Comparison of ENCODE assay signal across 8 cellular contexts in genomic region chr2:121532347-121532766, GRCh38. TPM values are rescaled to one million over a fixed set of nuclear protein-coding genes. Genes with fewer than 3 reads are reported as not detected.
DNase-seq lines count a peak whose midpoint lies in the region; ATAC-seq and TF ChIP-seq lines count a peak whose summit lies in the region.

No MANE protein-coding gene starts in this region.

- H3K9ac ChIP-seq in OCI-LY1 (ENCODE audit: low read length) (no peak overlapping the region; the same call in 1 of the 2 replicates), endodermal cell (ENCODE audit: extremely low read depth, low read length, poor library complexity, severe bottlenecking) (no peak overlapping the region), skeletal muscle tissue (ENCODE audit: low read depth in 1 of 3, low read length in 3 of 3) (peak overlapping the region in 2 of 3 donors; percentile 13 to 36)

- no peaks in the 10 kb centered on the region for H3K27me3 Mint-ChIP-seq in activated CD4-positive, alpha-beta T cell treated with anti-CD3 and anti-CD28 coated beads, Interleukin-2, amount 10 ng/mL, durations not matched to agents 24 days and 14 days
- no peaks in the 10 kb centered on the region for H3K27me3 Mint-ChIP-seq in endodermal cell (ENCODE audit: insufficient read depth)

- no peak for DNase-seq in activated CD4-positive, alpha-beta T cell treated with anti-CD3 and anti-CD28 coated beads, Interleukin-2, amount 10 ng/mL, durations not matched to agents 24 days and 14 days
- no peak for DNase-seq in activated CD4-positive, alpha-beta T cell treated with anti-CD3 and anti-CD28 coated beads for 48 hours
- DNase-seq in endodermal cell, result no peak
- no peak for DNase-seq in COLO668 (lab: John Stamatoyannopoulos, UW; ENCODE audit: unreplicated experiment)
- no peak for DNase-seq in stimulated activated naive CD8-positive, alpha-beta T cell treated with anti-CD3 and anti-CD28 coated beads, Interleukin-15, Interleukin-2, amounts not matched to agents 100 U/mL and 50 U/mL, for 24 hours
- no peak for DNase-seq in GM19240 (ENCODE audit: insufficient read length, low spot score)

- peak overlapping the region; percentile 29 for H3K4me3 Mint-ChIP-seq in activated CD4-positive, alpha-beta T cell treated with anti-CD3 and anti-CD28 coated beads, Interleukin-2, amount 10 ng/mL, durations not matched to agents 24 days and 14 days
- H3K4me3 Mint-ChIP-seq in endodermal cell, result no peak overlapping the region

- H3K27ac ChIP-seq in OCI-LY1 (ENCODE audit: low read depth, low read length, poor library complexity, severe bottlenecking), result peak overlapping the region; percentile 97
- no peak overlapping the region for H3K27ac ChIP-seq in endodermal cell (ENCODE audit: low read depth, low read length)
- peak overlapping the region; percentile 10 for H3K27ac ChIP-seq in skeletal muscle tissue (ENCODE audit: low read depth, low read length)

- ATAC-seq in stimulated activated naive CD8-positive, alpha-beta T cell treated with anti-CD3 and anti-CD28 coated beads, Interleukin-15, Interleukin-2, amounts not matched to agents 100 U/mL and 50 U/mL, for 24 hours, result no peak

- H3K27ac Mint-ChIP-seq in activated CD4-positive, alpha-beta T cell treated with anti-CD3 and anti-CD28 coated beads, Interleukin-2, amount 10 ng/mL, durations not matched to agents 24 days and 14 days, result peak overlapping the region; percentile 62
- peak overlapping the region; percentile 69 for H3K27ac Mint-ChIP-seq in endodermal cell

- peaks cover 3% of the 10 kb centered on the region; the same call in 1 of the 2 replicates for H3F3A ChIP-seq in OCI-LY1 (ENCODE audit: insufficient read depth, low read length)

- H3K36me3 ChIP-seq in OCI-LY1 (ENCODE audit: insufficient read depth, low read length) (peaks cover 13% of the 10 kb centered on the region; the same call in 1 of the 2 replicates), endodermal cell (ENCODE audit: control insufficient read depth, insufficient read depth, low read length) (peaks cover 9% of the 10 kb centered on the region), skeletal muscle tissue (ENCODE audit: control insufficient read depth in 3 of 3, insufficient read depth in 3 of 3, low read length in 3 of 3) (no peaks in the 10 kb centered on the region)

- WGBS in endodermal cell (ENCODE audit: insufficient coverage in 1 of 2, insufficient read length in 1 of 2), 2 experiments, result 85 to 94% methylated on average over 3 to 4 of the region's 4 CpGs

- intact Hi-C loops in activated CD4-positive, alpha-beta T cell treated with anti-CD3 and anti-CD28 coated beads, Interleukin-2, amount 10 ng/mL, durations not matched to agents 24 days and 14 days (cut with micrococcal nuclease), result no loop called here

- H3K4me2 ChIP-seq in OCI-LY1 (ENCODE audit: low read length), result peak overlapping the region; percentile 13; the same call in 1 of the 2 replicates

- no peaks in the 10 kb centered on the region for H3K9me2 ChIP-seq in OCI-LY1 (ENCODE audit: low read depth, low read length)

- no peak overlapping the region for H2AFZ ChIP-seq in OCI-LY1 (ENCODE audit: low read length)

- H3K27me3 ChIP-seq in OCI-LY1 (ENCODE audit: insufficient read depth, low read length) (no peaks in the 10 kb centered on the region), endodermal cell (ENCODE audit: control insufficient read depth, insufficient read depth, low read length, poor library complexity, severe bottlenecking) (no peaks in the 10 kb centered on the region), skeletal muscle tissue (ENCODE audit: control insufficient read depth in 3 of 3, insufficient read depth in 3 of 3, low read length in 3 of 3) (no peaks in the 10 kb centered on the region)

- no peaks in the 10 kb centered on the region for H4K20me1 ChIP-seq in OCI-LY1 (ENCODE audit: insufficient read depth, low read length)

- H3K9me3 ChIP-seq in OCI-LY1 (ENCODE audit: low read length), result no peaks in the 10 kb centered on the region
- H3K9me3 ChIP-seq in endodermal cell (ENCODE audit: control insufficient read depth, low read length), result no peaks in the 10 kb centered on the region
- no peaks in the 10 kb centered on the region for H3K9me3 ChIP-seq in skeletal muscle tissue (ENCODE audit: control insufficient read depth in 3 of 3, low read length in 3 of 3)

- no peak overlapping the region for H3K4me3 ChIP-seq in OCI-LY1 (ENCODE audit: low read depth, low read length, poor library complexity, severe bottlenecking)
- no peak overlapping the region for H3K4me3 ChIP-seq in endodermal cell (ENCODE audit: low read length)
- H3K4me3 ChIP-seq in skeletal muscle tissue (ENCODE audit: low read length in 3 of 3), result no peak overlapping the region

- H3K79me2 ChIP-seq in OCI-LY1 (ENCODE audit: insufficient read depth, low read length), result peaks cover 23% of the 10 kb centered on the region

- H3K36me3 Mint-ChIP-seq in activated CD4-positive, alpha-beta T cell treated with anti-CD3 and anti-CD28 coated beads, Interleukin-2, amount 10 ng/mL, durations not matched to agents 24 days and 14 days (ENCODE audit: low read depth), result peaks cover 13% of the 10 kb centered on the region
- H3K36me3 Mint-ChIP-seq in endodermal cell (ENCODE audit: low read depth), result peaks cover 11% of the 10 kb centered on the region

- TF ChIP-seq CTCF in OCI-LY1 (IDR thresholded peaks at IDR 0.05; ENCODE audit: low read length) (no peak), endodermal cell (conservative IDR thresholded peaks at IDR 0.05) (no peak)

- H3K4me1 ChIP-seq in OCI-LY1 (ENCODE audit: insufficient read depth, low read length, severe bottlenecking) (peaks cover 68% of the 10 kb centered on the region), endodermal cell (ENCODE audit: control insufficient read depth, insufficient read depth, low read length) (peaks cover 9% of the 10 kb centered on the region), skeletal muscle tissue (ENCODE audit: control insufficient read depth in 3 of 3, insufficient read depth in 3 of 3, low read length in 3 of 3) (peaks cover 22 to 42% (median 42%) of the 10 kb centered on the region in 3 donors)

- peaks cover 49% of the 10 kb centered on the region for H3K4me1 Mint-ChIP-seq in activated CD4-positive, alpha-beta T cell treated with anti-CD3 and anti-CD28 coated beads, Interleukin-2, amount 10 ng/mL, durations not matched to agents 24 days and 14 days
- H3K4me1 Mint-ChIP-seq in endodermal cell, result peaks cover 33% of the 10 kb centered on the region

- no peaks in the 10 kb centered on the region for H3K9me3 Mint-ChIP-seq in activated CD4-positive, alpha-beta T cell treated with anti-CD3 and anti-CD28 coated beads, Interleukin-2, amount 10 ng/mL, durations not matched to agents 24 days and 14 days
- H3K9me3 Mint-ChIP-seq in endodermal cell, result no peaks in the 10 kb centered on the region

RNA-seq across cellular contexts. Expression of gene RNU4ATAC, which starts 1.7 kb away (rescaled TPM):
- not detected in 2 replicates for total RNA-seq in activated CD4-positive, alpha-beta T cell treated with anti-CD3 and anti-CD28 coated beads, Interleukin-2, amount 10 ng/mL, durations not matched to agents 24 days and 14 days
- total RNA-seq in endodermal cell, result not detected
- 2,034 TPM for polyA plus RNA-seq in endodermal cell (2013, experiment 1 of 2)
- polyA plus RNA-seq in endodermal cell (2013, experiment 2 of 2), result 2,520 TPM
- total RNA-seq in skeletal muscle tissue, result not detected

Comparison
In these comparisons a context has a peak if more than half of its experiments do, and no peak if none do; other contexts are left out.
1. H3K9ac ChIP-seq: peak in skeletal muscle tissue (2 of 3); none in OCI-LY1 (single experiment) and endodermal cell (single experiment).